8 cellular contexts compared by ENCODE assay signal in genomic region chr11:121482231-121483129, GRCh38. TPM values are rescaled to one million over a fixed set of nuclear protein-coding genes. Genes with fewer than 3 reads are reported as not detected.
DNase-seq lines count a peak whose midpoint lies in the region; ATAC-seq and TF ChIP-seq lines count a peak whose summit lies in the region.

No MANE protein-coding gene starts in this region.

- H3K9me3 ChIP-seq in right lobe of liver = no peaks in the 10 kb centered on the region

- intact Hi-C loops in right lobe of liver (cut with DNase I) = loop anchor here in 1 of 2 donors (10.0 kb wide), 1 partner anchor 112 kb away; no protein-coding TSS in a partner anchor

- no peak overlapping the region for H3K4me3 ChIP-seq in right lobe of liver

- peaks cover 0 to 6% (median 3%) of the 10 kb centered on the region in 4 donors for H3K4me1 ChIP-seq in right lobe of liver

- H3K27me3 ChIP-seq in right lobe of liver = no peaks in the 10 kb centered on the region

- TF ChIP-seq CTCF in right lobe of liver (IDR thresholded peaks at IDR 0.05) = no peak

- TF ChIP-seq POLR2A in right lobe of liver (IDR thresholded peaks at IDR 0.05) = no peak

- no peak overlapping the region for H3K27ac ChIP-seq in right lobe of liver

- ATAC-seq in GM21360 (IDR thresholded peaks at IDR 0.05; ENCODE audit: unreplicated experiment) = peak; percentile 67
- peak; percentile 76 for ATAC-seq in HG03558 (IDR thresholded peaks at IDR 0.05; ENCODE audit: extremely low read depth, unreplicated experiment)
- ATAC-seq in right lobe of liver = peak; percentile 41 to 53 (median 46)
- ATAC-seq in esophagus mucosa = no peak

- DNase-seq in GF-D8 (lab: John Stamatoyannopoulos, UW) (peak; percentile 78), right lobe of liver (no peak), NCI-H1694 treated with DMSO at 0.1 percent for 48 hours (lab: John Stamatoyannopoulos, UW) (no peak), DMS114 treated with DMSO at 0.1 percent for 48 hours (lab: John Stamatoyannopoulos, UW; ENCODE audit: unreplicated experiment) (no peak)
- DNase-seq in activated CD8-positive, alpha-beta memory T cell treated with anti-CD3 and anti-CD28 coated beads, Interleukin-2, amount 50 U/mL, for 24 hours (ENCODE audit: extremely low read depth) = peak; percentile 32

- WGBS in right lobe of liver (ENCODE audit: insufficient coverage, low coverage, low lambda C conversion rate, missing lambda C conversion rate) = 54% methylated on average over 9 of the region's 9 CpGs

- H3K36me3 ChIP-seq in right lobe of liver = peaks cover 0 to 34% (median 0%) of the 10 kb centered on the region in 4 donors

RNA-seq across cellular contexts. Expression of gene SORL1, which starts 30.4 kb away (rescaled TPM):
- total RNA-seq in right lobe of liver (100 to 1,000 TPM in 2 of 6 experiments, 10 to 100 TPM in 4; 45.2 to 137 (median 73.8) TPM), esophagus mucosa (14.3 TPM)

Comparison
In these comparisons a context has a peak if more than half of its experiments do, and no peak if none do; other contexts are left out.
1. DNase-seq: peak in GF-D8 (single experiment) and activated CD8-positive, alpha-beta memory T cell treated with anti-CD3 and anti-CD28 coated beads, Interleukin-2, amount 50 U/mL, for 24 hours (single experiment); none in right lobe of liver (0 of 3), NCI-H1694 treated with DMSO at 0.1 percent for 48 hours (single experiment) and DMS114 treated with DMSO at 0.1 percent for 48 hours (single experiment).